ENCODE assay signal across 25 cellular contexts in the genomic region with DNA sequence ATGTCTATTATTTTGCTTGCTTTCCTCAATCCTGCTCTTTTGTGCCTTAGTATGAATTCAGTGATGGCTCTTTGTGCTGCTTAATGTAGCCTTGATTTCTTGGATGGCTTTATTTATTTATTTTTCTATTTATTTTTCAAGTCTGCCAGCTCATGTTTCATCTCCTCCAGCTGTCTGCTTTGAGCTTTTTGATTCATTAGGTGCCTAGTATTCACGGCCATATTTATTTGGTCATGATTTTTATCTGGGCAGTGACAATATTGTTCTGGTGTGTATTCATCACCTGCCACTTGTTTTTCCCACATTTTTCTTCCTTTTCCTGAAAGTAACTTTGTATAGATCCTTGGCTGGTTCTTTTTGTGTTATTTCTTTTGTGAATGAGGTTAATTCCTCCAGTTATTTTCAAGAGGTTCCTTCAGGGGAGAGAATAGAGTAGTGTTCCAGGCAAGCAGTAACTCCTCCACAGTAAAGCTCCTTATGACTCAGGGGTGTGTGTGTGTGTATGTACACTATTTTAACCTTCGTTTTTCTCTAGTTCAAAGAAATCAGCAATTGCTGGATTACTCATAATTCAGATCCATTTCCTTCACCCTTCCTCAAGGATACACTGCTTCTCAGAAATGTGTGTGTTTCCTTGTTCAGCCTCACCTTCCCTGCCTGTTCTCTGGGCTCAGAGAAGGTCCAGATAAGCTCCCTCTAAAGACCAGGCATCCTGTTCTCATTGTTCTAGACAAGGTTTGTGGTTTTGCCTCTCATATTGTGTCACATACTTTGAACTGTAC. TPM values are rescaled to one million over a fixed set of nuclear protein-coding genes. Genes with fewer than 3 reads are reported as not detected.
DNase-seq lines count a peak whose midpoint lies in the region; ATAC-seq, FAIRE-seq and TF ChIP-seq lines count a peak whose summit lies in the region.
"Had no signal": no experiment of that assay in that cellular context is flagged by ENCODE, and none has a peak within 500 bp of the region (broad histone marks: within the 10 kb centered on the region; RNA-seq: fewer than 3 reads in every experiment).

No MANE protein-coding gene starts in this region.

- DNase-seq in GM23248, result peak; percentile 1
- DNase-seq in NCI-H1105 treated with DMSO at 0.1 percent for 48 hours (lab: John Stamatoyannopoulos, UW), result peak; percentile 61
- peak; percentile 85 for DNase-seq in bronchial epithelial cell (ENCODE audit: low read depth)
- DNase-seq in left lung, result no peak
- no peak for DNase-seq in inferior parietal cortex (ENCODE audit: extremely low spot score)
- no peak for DNase-seq in activated T-helper 2 cell treated with anti-CD3 and anti-CD28 coated beads, Interferon-gamma antibody, Interleukin-2, Interleukin-4, amounts not matched to agents 10 μg/mL and 5 μg/mL and 100 μg/mL, durations not matched to agents 14 hours and 24 hours and 36 hours (ENCODE audit: low spot score)
- DNase-seq: activated CD8-positive, alpha-beta T cell treated with anti-CD3 and anti-CD28 coated beads, Interleukin-2, amount 10 ng/mL, durations not matched to agents 7 days and 5 days; activated naive CD4-positive, alpha-beta T cell treated with anti-CD3 and anti-CD28 coated beads for 36 hours; activated T-cell treated with anti-CD3 and anti-CD28 coated beads, Interleukin-2, amount 50 U/mL, for 4 hours; anterior cingulate cortex; CD8-positive, alpha-beta T cell; cerebellar nuclear complex; DND-41; heart right ventricle; Karpas-422; lower lobe of right lung; NCI-H2081 treated with DMSO at 0.1 percent for 48 hours; nucleus accumbens; stimulated activated CD8-positive, alpha-beta memory T cell treated with anti-CD3 and anti-CD28 coated beads, Interleukin-4, amount 100 ng/mL, for 48 hours had no signal

- TF ChIP-seq CTCF in bronchial epithelial cell (IDR thresholded peaks at IDR 0.05; ENCODE audit: insufficient read depth, low read length, severe bottlenecking) (no peak), left lung (IDR thresholded peaks at IDR 0.05) (no peak)

- H3K4me1 ChIP-seq in GM23248 (ENCODE audit: insufficient read depth) (no peaks in the 10 kb centered on the region), left lung (no peaks in the 10 kb centered on the region)
- H3K4me1 ChIP-seq: HAP-1, heart right ventricle, lower lobe of right lung, upper lobe of left lung had no signal

- WGBS in GM23248 (ENCODE audit: low coverage in 1 of 2, low lambda C conversion rate in 2 of 2, missing lambda C conversion rate in 2 of 2), 2 experiments, result 3 to 5% methylated on average over 2 of the region's 2 CpGs

- H4K20me1 ChIP-seq in GM23248 (ENCODE audit: insufficient read depth), result no peaks in the 10 kb centered on the region

- FAIRE-seq in bronchial epithelial cell (lab: Jason Lieb, UNC), result peak; percentile 52
- FAIRE-seq: islet of Langerhans had no signal

- no peaks in the 10 kb centered on the region for H3F3A ChIP-seq in GM23248 (ENCODE audit: insufficient read depth)

- H3K9me2 ChIP-seq in GM23248 (ENCODE audit: insufficient read depth), result no peaks in the 10 kb centered on the region

- intact Hi-C loops in left lung (cut with DNase I), result no loop called here
- intact Hi-C loops in activated T-helper 2 cell treated with anti-CD3 and anti-CD28 coated beads, Interferon-gamma antibody, Interleukin-2, Interleukin-4, amounts not matched to agents 10 μg/mL and 5 μg/mL and 100 μg/mL, durations not matched to agents 14 hours and 24 hours and 36 hours (cut with micrococcal nuclease), result no loop called here

- H3K27me3 Mint-ChIP-seq in activated T-helper 2 cell treated with anti-CD3 and anti-CD28 coated beads, Interferon-gamma antibody, Interleukin-2, Interleukin-4, amounts not matched to agents 10 μg/mL and 5 μg/mL and 100 μg/mL, durations not matched to agents 14 hours and 24 hours and 36 hours (ENCODE audit: low read depth), result peaks cover 11% of the 10 kb centered on the region

- H3K4me3 Mint-ChIP-seq in activated T-helper 2 cell treated with anti-CD3 and anti-CD28 coated beads, Interferon-gamma antibody, Interleukin-2, Interleukin-4, amounts not matched to agents 10 μg/mL and 5 μg/mL and 100 μg/mL, durations not matched to agents 14 hours and 24 hours and 36 hours (ENCODE audit: low read depth), result no peak overlapping the region
- H3K4me3 Mint-ChIP-seq: activated CD8-positive, alpha-beta T cell treated with anti-CD3 and anti-CD28 coated beads, Interleukin-2, amount 10 ng/mL, durations not matched to agents 7 days and 5 days; activated naive CD4-positive, alpha-beta T cell treated with anti-CD3 and anti-CD28 coated beads for 36 hours; activated T-cell treated with anti-CD3 and anti-CD28 coated beads, Interleukin-2, amount 50 U/mL, for 4 hours; CD8-positive, alpha-beta T cell; WTC11 had no signal

- no peaks in the 10 kb centered on the region for H3K9me3 ChIP-seq in GM23248 (ENCODE audit: low read depth)
- peaks cover 0 to 2% of the 10 kb centered on the region in 2 donors for H3K9me3 ChIP-seq in left lung
- H3K9me3 ChIP-seq: HAP-1, lower lobe of right lung, upper lobe of left lung had no signal

- H3K27me3 ChIP-seq in GM23248 (replicated peaks; ENCODE audit: insufficient read depth) (no peaks in the 10 kb centered on the region), bronchial epithelial cell (ENCODE audit: control insufficient read depth, insufficient read depth, low read length) (no peaks in the 10 kb centered on the region), left lung (no peaks in the 10 kb centered on the region)
- H3K27me3 ChIP-seq: heart right ventricle, upper lobe of left lung had no signal

- H2AFZ ChIP-seq in GM23248, result no peak overlapping the region

- H3K4me2 ChIP-seq in GM23248 (ENCODE audit: unreplicated experiment), result no peak overlapping the region

- H3K36me3 Mint-ChIP-seq in activated T-helper 2 cell treated with anti-CD3 and anti-CD28 coated beads, Interferon-gamma antibody, Interleukin-2, Interleukin-4, amounts not matched to agents 10 μg/mL and 5 μg/mL and 100 μg/mL, durations not matched to agents 14 hours and 24 hours and 36 hours (ENCODE audit: low read depth), result no peaks in the 10 kb centered on the region
- H3K36me3 Mint-ChIP-seq: CD8-positive, alpha-beta T cell had no signal

- ATAC-seq in left lung (peak; percentile 62), SK-N-SH treated with all-trans-retinoic acid at 6 μM for 48 hours (no peak), GM21786 (IDR thresholded peaks at IDR 0.05; ENCODE audit: unreplicated experiment) (no peak)
- ATAC-seq: activated CD8-positive, alpha-beta T cell treated with anti-CD3 and anti-CD28 coated beads, Interleukin-2, amount 10 ng/mL, durations not matched to agents 7 days and 5 days; activated T-cell treated with anti-CD3 and anti-CD28 coated beads, Interleukin-2, amount 50 U/mL, for 4 hours; CD8-positive, alpha-beta T cell; heart right ventricle; lower lobe of right lung; WTC11 had no signal

- H3K9me3 Mint-ChIP-seq in activated T-helper 2 cell treated with anti-CD3 and anti-CD28 coated beads, Interferon-gamma antibody, Interleukin-2, Interleukin-4, amounts not matched to agents 10 μg/mL and 5 μg/mL and 100 μg/mL, durations not matched to agents 14 hours and 24 hours and 36 hours, result peaks cover 6% of the 10 kb centered on the region

- H3K4me1 Mint-ChIP-seq in activated T-helper 2 cell treated with anti-CD3 and anti-CD28 coated beads, Interferon-gamma antibody, Interleukin-2, Interleukin-4, amounts not matched to agents 10 μg/mL and 5 μg/mL and 100 μg/mL, durations not matched to agents 14 hours and 24 hours and 36 hours (ENCODE audit: low read depth), result peaks cover 2% of the 10 kb centered on the region

- H3K4me3 ChIP-seq in GM23248 (no peak overlapping the region), bronchial epithelial cell (ENCODE audit: low read depth, low read length) (no peak overlapping the region), left lung (no peak overlapping the region)
- H3K4me3 ChIP-seq: HAP-1, heart right ventricle, lower lobe of right lung, upper lobe of left lung had no signal

- no peak overlapping the region for H3K27ac Mint-ChIP-seq in activated T-helper 2 cell treated with anti-CD3 and anti-CD28 coated beads, Interferon-gamma antibody, Interleukin-2, Interleukin-4, amounts not matched to agents 10 μg/mL and 5 μg/mL and 100 μg/mL, durations not matched to agents 14 hours and 24 hours and 36 hours
- H3K27ac Mint-ChIP-seq: activated CD8-positive, alpha-beta T cell treated with anti-CD3 and anti-CD28 coated beads, Interleukin-2, amount 10 ng/mL, durations not matched to agents 7 days and 5 days; activated naive CD4-positive, alpha-beta T cell treated with anti-CD3 and anti-CD28 coated beads for 36 hours; CD8-positive, alpha-beta T cell; WTC11 had no signal

- H3K79me2 ChIP-seq in GM23248 (ENCODE audit: insufficient read depth), result no peaks in the 10 kb centered on the region

- no peak overlapping the region for H3K9ac ChIP-seq in GM23248

- H3K36me3 ChIP-seq in GM23248 (ENCODE audit: low read depth) (no peaks in the 10 kb centered on the region), bronchial epithelial cell (ENCODE audit: control insufficient read depth, insufficient read depth, low read length) (no peaks in the 10 kb centered on the region), left lung (no peaks in the 10 kb centered on the region)
- H3K36me3 ChIP-seq: HAP-1, heart right ventricle, lower lobe of right lung, upper lobe of left lung had no signal

- in situ Hi-C loops in GM23248 (cut with MboI), result no loop called here

- no peak overlapping the region for H3K27ac ChIP-seq in GM23248
- H3K27ac ChIP-seq in left lung, result no peak overlapping the region
- H3K27ac ChIP-seq: heart right ventricle, lower lobe of right lung, upper lobe of left lung had no signal

TF ChIP-seq in SK-N-SH treated with all-trans-retinoic acid at 6 μM for 48 hours, 23 proteins besides CTCF, POLR2A, EP300 and RAD21 (continues in another document):
- TF ChIP-seq, protein P1, sequence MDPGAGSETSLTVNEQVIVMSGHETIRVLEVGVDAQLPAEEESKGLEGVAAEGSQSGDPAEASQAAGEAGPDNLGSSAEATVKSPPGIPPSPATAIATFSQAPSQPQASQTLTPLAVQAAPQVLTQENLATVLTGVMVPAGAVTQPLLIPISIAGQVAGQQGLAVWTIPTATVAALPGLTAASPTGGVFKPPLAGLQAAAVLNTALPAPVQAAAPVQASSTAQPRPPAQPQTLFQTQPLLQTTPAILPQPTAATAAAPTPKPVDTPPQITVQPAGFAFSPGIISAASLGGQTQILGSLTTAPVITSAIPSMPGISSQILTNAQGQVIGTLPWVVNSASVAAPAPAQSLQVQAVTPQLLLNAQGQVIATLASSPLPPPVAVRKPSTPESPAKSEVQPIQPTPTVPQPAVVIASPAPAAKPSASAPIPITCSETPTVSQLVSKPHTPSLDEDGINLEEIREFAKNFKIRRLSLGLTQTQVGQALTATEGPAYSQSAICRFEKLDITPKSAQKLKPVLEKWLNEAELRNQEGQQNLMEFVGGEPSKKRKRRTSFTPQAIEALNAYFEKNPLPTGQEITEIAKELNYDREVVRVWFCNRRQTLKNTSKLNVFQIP (CRISPR knock-in tag; IDR thresholded peaks at IDR 0.05; ENCODE audit: borderline replicate concordance, low read depth), result no peak

RNA-seq across cellular contexts. Expression of a gene that starts 51.6 kb away (rescaled TPM):
- not detected in 2 replicates for total RNA-seq in GM23248 (2014; rRNA removed; shearing (Covaris generic))
- polyA plus RNA-seq in GM23248 (2016; fragmentation: Nextera tagmentation; extraction: Ambion mirVana), result 0.75 TPM in 1 of 2 replicates, not detected in the other
- total RNA-seq in bronchial epithelial cell, result not detected in 2 replicates
- not detected for total RNA-seq in left lung
- total RNA-seq in activated T-helper 2 cell treated with anti-CD3 and anti-CD28 coated beads, Interferon-gamma antibody, Interleukin-2, Interleukin-4, amounts not matched to agents 10 μg/mL and 5 μg/mL and 100 μg/mL, durations not matched to agents 14 hours and 24 hours and 36 hours, result 210 and 221 TPM in 2 replicates
- total RNA-seq: activated CD8-positive, alpha-beta T cell treated with anti-CD3 and anti-CD28 coated beads, Interleukin-2, amount 10 ng/mL, durations not matched to agents 7 days and 5 days; activated naive CD4-positive, alpha-beta T cell treated with anti-CD3 and anti-CD28 coated beads for 36 hours; CD8-positive, alpha-beta T cell; heart right ventricle; lower lobe of right lung; upper lobe of left lung; WTC11 had no signal
- polyA plus RNA-seq: heart right ventricle had no signal

Comparison
In these comparisons a context has a peak if more than half of its experiments do, and no peak if none do; other contexts are left out.
1. DNase-seq: peak in GM23248 (single experiment), NCI-H1105 treated with DMSO at 0.1 percent for 48 hours (single experiment) and bronchial epithelial cell (single experiment); none in left lung (0 of 2), inferior parietal cortex (single experiment) and activated T-helper 2 cell treated with anti-CD3 and anti-CD28 coated beads, Interferon-gamma antibody, Interleukin-2, Interleukin-4, amounts not matched to agents 10 μg/mL and 5 μg/mL and 100 μg/mL, durations not matched to agents 14 hours and 24 hours and 36 hours (single experiment).
2. RNA of a gene that starts 51.6 kb away (total RNA-seq): 210 to 221 TPM in activated T-helper 2 cell treated with anti-CD3 and anti-CD28 coated beads, Interferon-gamma antibody, Interleukin-2, Interleukin-4, amounts not matched to agents 10 μg/mL and 5 μg/mL and 100 μg/mL, durations not matched to agents 14 hours and 24 hours and 36 hours; not detected in left lung, not detected in GM23248 and not detected in bronchial epithelial cell; every median in the first group is over 100 times any median in the second.